13 cellular contexts compared by ENCODE assay signal in the genomic region with DNA sequence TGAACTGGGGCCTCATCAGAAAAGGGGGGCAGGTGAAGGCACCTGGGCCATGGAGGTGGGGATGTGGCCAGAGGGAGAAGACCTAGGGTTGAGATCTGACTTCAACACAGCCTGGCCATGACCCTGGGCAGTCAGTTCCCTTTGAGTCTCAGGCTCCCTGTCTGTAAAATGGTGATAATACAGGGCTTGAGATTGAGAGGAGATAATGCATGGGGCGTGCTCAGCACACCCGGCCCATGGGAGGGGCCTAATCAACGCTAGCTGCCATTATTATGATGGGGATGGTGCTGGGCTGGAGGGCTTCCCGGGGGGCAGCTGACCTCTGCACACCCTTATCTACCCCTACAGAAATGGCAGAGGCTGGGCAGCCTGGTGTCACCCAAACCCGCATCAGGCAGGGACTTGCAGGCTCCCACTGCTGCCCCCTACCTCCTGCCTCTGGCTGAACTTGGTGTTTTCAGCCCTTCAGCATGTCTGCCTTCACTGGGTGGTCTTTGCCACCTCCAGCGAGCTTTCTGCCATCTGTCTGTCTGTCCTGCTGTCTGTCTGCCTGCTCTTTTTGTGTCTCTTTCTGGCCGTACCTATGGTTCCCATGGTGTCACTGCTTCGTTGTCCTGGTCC.
A peak's percentile ranks its signal among the peaks of the same experiment; 100 is the strongest.
DNase-seq lines count a peak whose midpoint lies in the region; ATAC-seq, FAIRE-seq and TF ChIP-seq lines count a peak whose summit lies in the region.
"Had no signal": no experiment of that assay in that cellular context is flagged by ENCODE, and none has a peak within 500 bp of the region (broad histone marks: within the 10 kb centered on the region; RNA-seq: fewer than 3 reads in every experiment).

No MANE protein-coding gene starts in this region.

- no peak for ATAC-seq in naive thymus-derived CD4-positive, alpha-beta T cell
- ATAC-seq in body of pancreas, result no peak

- no peak for TF ChIP-seq POLR2A in body of pancreas (IDR thresholded peaks at IDR 0.05)

- no peak overlapping the region for H3K4me3 ChIP-seq in GM12864 (ENCODE audit: low read depth, low read length)
- H3K4me3 ChIP-seq in astrocyte (ENCODE audit: insufficient read depth, low read depth, low read length), result no peak overlapping the region
- no peak overlapping the region for H3K4me3 ChIP-seq in naive thymus-derived CD4-positive, alpha-beta T cell (ENCODE audit: low read length)
- no peak overlapping the region for H3K4me3 ChIP-seq in body of pancreas

- 61 to 66% methylated on average over 7 to 8 of the region's 8 CpGs for WGBS in body of pancreas, 2 donors

- no peak overlapping the region for H3K4me2 ChIP-seq in astrocyte (ENCODE audit: low read length)

- intact Hi-C loops in naive thymus-derived CD4-positive, alpha-beta T cell (cut with micrococcal nuclease), result no loop called here
- intact Hi-C loops in cardiac septum (cut with DNase I), result no loop called here
- intact Hi-C loops in body of pancreas (cut with DNase I), result no loop called here

- peak overlapping the region; percentile 41 for H3K27ac Mint-ChIP-seq in astrocyte (ENCODE audit: unreplicated experiment)
- peak overlapping the region in 8 of 9 donors; percentile 38 to 96 (median 60) for H3K27ac Mint-ChIP-seq in naive thymus-derived CD4-positive, alpha-beta T cell
- H3K27ac Mint-ChIP-seq: immature natural killer cell had no signal

- H3K36me3 ChIP-seq in astrocyte (ENCODE audit: insufficient read depth, low read length) (no peaks in the 10 kb centered on the region), body of pancreas (replicated peaks in 1 of 2; ENCODE audit: insufficient read depth in 1 of 2, low read depth in 2 of 2) (no peaks in the 10 kb centered on the region)
- H3K36me3 ChIP-seq in naive thymus-derived CD4-positive, alpha-beta T cell (ENCODE audit: control insufficient read depth in 2 of 3, insufficient read depth in 3 of 3, low read length in 3 of 3), result no peaks in the 10 kb centered on the region

- CTCF ChIA-PET in naive thymus-derived CD4-positive, alpha-beta T cell (lab: Charles Lee), result no interaction called here

- H3K79me2 ChIP-seq in astrocyte (ENCODE audit: insufficient read depth, low read length), result no peaks in the 10 kb centered on the region

- no peak overlapping the region for H3K4me3 Mint-ChIP-seq in astrocyte (ENCODE audit: unreplicated experiment)
- peak overlapping the region in 1 of 10 donors; percentile 27 for H3K4me3 Mint-ChIP-seq in naive thymus-derived CD4-positive, alpha-beta T cell
- H3K4me3 Mint-ChIP-seq: CD8-positive, alpha-beta memory T cell; immature natural killer cell had no signal

- peaks cover 1% of the 10 kb centered on the region for H3K36me3 Mint-ChIP-seq in astrocyte (ENCODE audit: low read depth, unreplicated experiment)
- H3K36me3 Mint-ChIP-seq in naive thymus-derived CD4-positive, alpha-beta T cell, result peaks cover 0 to 4% (median 1%) of the 10 kb centered on the region in 5 donors
- H3K36me3 Mint-ChIP-seq: immature natural killer cell had no signal

- H3K4me1 ChIP-seq in astrocyte (ENCODE audit: insufficient read depth, low read length) (no peaks in the 10 kb centered on the region), body of pancreas (no peaks in the 10 kb centered on the region)
- H3K4me1 ChIP-seq in naive thymus-derived CD4-positive, alpha-beta T cell (ENCODE audit: control insufficient read depth in 2 of 2, insufficient read depth in 2 of 2, low read length in 2 of 2), result peaks cover 15 to 41% of the 10 kb centered on the region in 2 donors

- FAIRE-seq in astrocyte (lab: Jason Lieb, UNC), result no peak
- FAIRE-seq: small intestine had no signal

- H3K9me3 Mint-ChIP-seq in astrocyte (ENCODE audit: unreplicated experiment), result peaks cover 5% of the 10 kb centered on the region
- no peaks in the 10 kb centered on the region for H3K9me3 Mint-ChIP-seq in naive thymus-derived CD4-positive, alpha-beta T cell
- H3K9me3 Mint-ChIP-seq: CD8-positive, alpha-beta memory T cell; immature natural killer cell had no signal

- peaks cover 14% of the 10 kb centered on the region for H3K27me3 ChIP-seq in astrocyte (ENCODE audit: insufficient read depth, low read length)
- no peaks in the 10 kb centered on the region for H3K27me3 ChIP-seq in naive thymus-derived CD4-positive, alpha-beta T cell (ENCODE audit: control insufficient read depth in 2 of 2, insufficient read depth in 2 of 2, low read length in 2 of 2)
- no peaks in the 10 kb centered on the region for H3K27me3 ChIP-seq in body of pancreas

- H3K9ac ChIP-seq in astrocyte (ENCODE audit: low read length), result no peak overlapping the region

- peaks cover 62% of the 10 kb centered on the region for H3K27me3 Mint-ChIP-seq in astrocyte (ENCODE audit: low read depth, unreplicated experiment)
- H3K27me3 Mint-ChIP-seq in naive thymus-derived CD4-positive, alpha-beta T cell, result peaks cover 0 to 3% (median 0%) of the 10 kb centered on the region in 5 donors

- no peak overlapping the region for H3K27ac ChIP-seq in astrocyte (ENCODE audit: low read depth, low read length)
- no peak overlapping the region for H3K27ac ChIP-seq in naive thymus-derived CD4-positive, alpha-beta T cell (ENCODE audit: low read depth, low read length)
- no peak overlapping the region for H3K27ac ChIP-seq in body of pancreas

- DNase-seq in GM12864 (ENCODE audit: low read depth) (no peak), astrocyte (ENCODE audit: low read depth) (no peak), cardiac septum (ENCODE audit: low spot score) (no peak), body of pancreas (no peak), NCI-H2107 (lab: John Stamatoyannopoulos, UW) (no peak)
- DNase-seq in naive thymus-derived CD4-positive, alpha-beta T cell, result no peak
- DNase-seq: activated CD4-positive, CD25-positive, alpha-beta regulatory T cell; CD8-positive, alpha-beta memory T cell; immature natural killer cell; KBM-7; NCI-H2081; small intestine had no signal

- H3K9me3 ChIP-seq in astrocyte (ENCODE audit: insufficient read depth, low read depth, low read length) (no peaks in the 10 kb centered on the region), body of pancreas (no peaks in the 10 kb centered on the region)
- H3K9me3 ChIP-seq in naive thymus-derived CD4-positive, alpha-beta T cell (ENCODE audit: control insufficient read depth in 2 of 3, low read length in 3 of 3), result no peaks in the 10 kb centered on the region

- no peak overlapping the region for H2AFZ ChIP-seq in astrocyte (ENCODE audit: low read depth, low read length)

- no peaks in the 10 kb centered on the region for H4K20me1 ChIP-seq in astrocyte (ENCODE audit: insufficient read depth, low read length)

- peaks cover 2% of the 10 kb centered on the region for H3K4me1 Mint-ChIP-seq in astrocyte (ENCODE audit: low read depth, unreplicated experiment)
- peaks cover 31 to 54% (median 40%) of the 10 kb centered on the region in 7 donors for H3K4me1 Mint-ChIP-seq in naive thymus-derived CD4-positive, alpha-beta T cell

- POLR2A ChIA-PET in naive thymus-derived CD4-positive, alpha-beta T cell (lab: Charles Lee), result interaction anchor here (0.7 to 0.9 kb wide), 2 partner anchors 9 to 165 kb away, joined by 3 to 4 read pairs; no protein-coding TSS in a partner anchor

- TF ChIP-seq CTCF in GM12864 (IDR thresholded peaks at IDR 0.05; ENCODE audit: low read depth, low read length, missing control alignments), result peak; percentile 24
- TF ChIP-seq CTCF in LNCAP (IDR thresholded peaks at IDR 0.05), result peak; percentile 21; the same call in 1 of the 2 replicates
- TF ChIP-seq CTCF in astrocyte (IDR thresholded peaks at IDR 0.05; ENCODE audit: insufficient read depth, low read depth, low read length), result no peak
- no peak for TF ChIP-seq CTCF in body of pancreas (IDR thresholded peaks at IDR 0.05)

Comparison
In these comparisons a context has a peak if more than half of its experiments do, and no peak if none do; other contexts are left out.
1. CTCF ChIP-seq: peak in GM12864 (single experiment) and LNCAP (single experiment); none in astrocyte (single experiment) and body of pancreas (0 of 7).